Comparison of ENCODE assay signal across 8 cellular contexts in genomic region chr9:4297795-4298254, GRCh38. TPM values are rescaled to one million over a fixed set of nuclear protein-coding genes. Genes with fewer than 3 reads are reported as not detected.
DNase-seq lines count a peak whose midpoint lies in the region; ATAC-seq and TF ChIP-seq lines count a peak whose summit lies in the region.

No MANE protein-coding gene starts in this region.

- H3K4me1 ChIP-seq in naive thymus-derived CD4-positive, alpha-beta T cell (ENCODE audit: control insufficient read depth in 2 of 2, insufficient read depth in 2 of 2, low read length in 2 of 2), result peaks cover 0 to 4% of the 10 kb centered on the region in 2 donors
- peaks cover 0 to 45% (median 16%) of the 10 kb centered on the region in 4 donors for H3K4me1 ChIP-seq in tibial artery

- H3K4me3 ChIP-seq in naive thymus-derived CD4-positive, alpha-beta T cell (ENCODE audit: low read length), result peak overlapping the region; percentile 74
- peak overlapping the region; percentile 69 to 87 for H3K4me3 ChIP-seq in tibial artery

- peak overlapping the region; percentile 90 for H3K4me3 Mint-ChIP-seq in activated T-helper 17 cell treated with anti-CD3 and anti-CD28 coated beads, Interleukin-2, amount 50 U/mL, for 72 hours
- H3K4me3 Mint-ChIP-seq in naive thymus-derived CD4-positive, alpha-beta T cell, result peak overlapping the region; percentile 93 to 98 (median 96)

- CTCF ChIA-PET in naive thymus-derived CD4-positive, alpha-beta T cell (lab: Charles Lee), result interaction anchor here (1.2 kb wide), 1 partner anchor 771 kb away, joined by 5 read pairs; the partner anchor contains the start of gene RFX3

- intact Hi-C loops in naive thymus-derived CD4-positive, alpha-beta T cell (cut with micrococcal nuclease), result loop anchor here (1.0 to 10.0 kb wide), 15 partner anchors 17 to 1547 kb away; partner anchors contain the start of genes AK3 (in 1 of the 2), CDC37L1 (in 1 of the 2), PUM3 (in 1 of the 2) and RCL1 (in 1 of the 2)
- intact Hi-C loops in tibial artery (cut with DNase I; ENCODE audit: low total_unique reads), result loop anchor here (10.0 kb wide), 1 partner anchor 367 kb away; the partner anchor contains the start of genes PLPP6 and SPATA6L

- no peaks in the 10 kb centered on the region for H3K27me3 ChIP-seq in naive thymus-derived CD4-positive, alpha-beta T cell (ENCODE audit: control insufficient read depth in 2 of 2, insufficient read depth in 2 of 2, low read length in 2 of 2)
- H3K27me3 ChIP-seq in tibial artery, result no peaks in the 10 kb centered on the region

- peaks cover 10% of the 10 kb centered on the region for H3K36me3 Mint-ChIP-seq in activated T-helper 17 cell treated with anti-CD3 and anti-CD28 coated beads, Interleukin-2, amount 50 U/mL, for 72 hours (ENCODE audit: low read depth)
- H3K36me3 Mint-ChIP-seq in naive thymus-derived CD4-positive, alpha-beta T cell, result peaks cover 0 to 2% (median 0%) of the 10 kb centered on the region in 5 donors

- ATAC-seq in HG02642 (IDR thresholded peaks at IDR 0.05; ENCODE audit: poor library complexity, unreplicated experiment), result peak; percentile 39
- peak; percentile 41 for ATAC-seq in activated T-helper 17 cell treated with anti-CD3 and anti-CD28 coated beads, Interleukin-2, amount 50 U/mL, for 72 hours (replicated peaks)
- ATAC-seq in naive thymus-derived CD4-positive, alpha-beta T cell, result peak; percentile 65

- peaks cover 41% of the 10 kb centered on the region for H3K27me3 Mint-ChIP-seq in activated T-helper 17 cell treated with anti-CD3 and anti-CD28 coated beads, Interleukin-2, amount 50 U/mL, for 72 hours
- peaks cover 0 to 69% (median 26%) of the 10 kb centered on the region in 5 donors for H3K27me3 Mint-ChIP-seq in naive thymus-derived CD4-positive, alpha-beta T cell

- POLR2A ChIA-PET in naive thymus-derived CD4-positive, alpha-beta T cell (lab: Charles Lee), result interaction anchor here (0.6 to 2.7 kb wide), 8 partner anchors 8 to 1454 kb away, joined by 3 to 17 read pairs (median 4); partner anchors contain the start of genes PUM3 and RFX3

- H3K4me1 Mint-ChIP-seq in activated T-helper 17 cell treated with anti-CD3 and anti-CD28 coated beads, Interleukin-2, amount 50 U/mL, for 72 hours, result peaks cover 27% of the 10 kb centered on the region
- H3K4me1 Mint-ChIP-seq in naive thymus-derived CD4-positive, alpha-beta T cell, result peaks cover 15 to 34% (median 21%) of the 10 kb centered on the region in 7 donors

- H3K27ac Mint-ChIP-seq in activated T-helper 17 cell treated with anti-CD3 and anti-CD28 coated beads, Interleukin-2, amount 50 U/mL, for 72 hours, result peak overlapping the region; percentile 90
- H3K27ac Mint-ChIP-seq in naive thymus-derived CD4-positive, alpha-beta T cell, result peak overlapping the region; percentile 80 to 97 (median 88)

- no peaks in the 10 kb centered on the region for H3K9me3 ChIP-seq in naive thymus-derived CD4-positive, alpha-beta T cell (ENCODE audit: control insufficient read depth in 2 of 3, low read length in 3 of 3)
- no peaks in the 10 kb centered on the region for H3K9me3 ChIP-seq in tibial artery

- H3K27ac ChIP-seq in naive thymus-derived CD4-positive, alpha-beta T cell (ENCODE audit: low read depth, low read length), result peak overlapping the region; percentile 68
- peak overlapping the region; percentile 96 to 97 for H3K27ac ChIP-seq in tibial artery

- H3K36me3 ChIP-seq in naive thymus-derived CD4-positive, alpha-beta T cell (ENCODE audit: control insufficient read depth in 2 of 3, insufficient read depth in 3 of 3, low read length in 3 of 3), result no peaks in the 10 kb centered on the region
- no peaks in the 10 kb centered on the region for H3K36me3 ChIP-seq in tibial artery

- TF ChIP-seq CTCF in tibial artery (IDR thresholded peaks at IDR 0.05), result no peak

- DNase-seq in NCI-H1417 (lab: John Stamatoyannopoulos, UW), result peak in 2 of 3 experiments; percentile 70 to 71
- DNase-seq in NCI-H1417 treated with DMSO at 0.1 percent for 48 hours (lab: John Stamatoyannopoulos, UW), result no peak
- peak; percentile 85 for DNase-seq in NCI-H69 (lab: John Stamatoyannopoulos, UW)
- peak; percentile 60 for DNase-seq in fibroblast of peridontal ligament (ENCODE audit: extremely low read depth)
- peak; percentile 34 to 77 (median 52) for DNase-seq in naive thymus-derived CD4-positive, alpha-beta T cell
- peak; percentile 75 to 84 for DNase-seq in tibial artery

- no peaks in the 10 kb centered on the region for H3K9me3 Mint-ChIP-seq in activated T-helper 17 cell treated with anti-CD3 and anti-CD28 coated beads, Interleukin-2, amount 50 U/mL, for 72 hours
- no peaks in the 10 kb centered on the region for H3K9me3 Mint-ChIP-seq in naive thymus-derived CD4-positive, alpha-beta T cell

RNA-seq across cellular contexts. Expression of gene GLIS3, which starts 2.0 kb away (rescaled TPM):
- total RNA-seq in activated T-helper 17 cell treated with anti-CD3 and anti-CD28 coated beads, Interleukin-2, amount 50 U/mL, for 72 hours, result under 1 TPM; 0.80 to 0.85 TPM
- 10 to 100 TPM in 1 of 5 experiments, 1 to 10 TPM in 3, under 1 TPM in 1; 0.60 to 13.0 (median 6.1) TPM for total RNA-seq in naive thymus-derived CD4-positive, alpha-beta T cell
- polyA plus RNA-seq in naive thymus-derived CD4-positive, alpha-beta T cell, result 1 to 10 TPM in 1 of 2 donors, not detected in 1; 2.4 TPM
